8 cellular contexts compared by ENCODE assay signal in genomic region chr2:127702395-127703009, GRCh38. TPM values are rescaled to one million over a fixed set of nuclear protein-coding genes. Genes with fewer than 3 reads are reported as not detected.
DNase-seq lines count a peak whose midpoint lies in the region; ATAC-seq and TF ChIP-seq lines count a peak whose summit lies in the region.

No MANE protein-coding gene starts in this region.

- intact Hi-C loops in Caco-2 (cut with micrococcal nuclease; ENCODE audit: unreplicated experiment), result loop anchor here (2.0 to 5.0 kb wide), 2 partner anchors 156 to 175 kb away; partner anchors contain the start of genes IWS1 and POLR2D

- peaks cover 16% of the 10 kb centered on the region for H3K4me1 Mint-ChIP-seq in Caco-2 (ENCODE audit: low read depth, unreplicated experiment)
- H3K4me1 Mint-ChIP-seq in osteocyte (ENCODE audit: unreplicated experiment), result peaks cover 42% of the 10 kb centered on the region

- H3K4me3 Mint-ChIP-seq in Caco-2 (ENCODE audit: unreplicated experiment) (peak overlapping the region; percentile 98), osteocyte (ENCODE audit: unreplicated experiment) (peak overlapping the region; percentile 78)

- TF ChIP-seq CTCF in Caco-2 (IDR thresholded peaks at IDR 0.05; ENCODE audit: insufficient read depth in 1 of 2, low read depth in 1 of 2, low read length in 1 of 2, severe bottlenecking in 1 of 2, unreplicated experiment in 1 of 2) (no peak), epithelial cell of esophagus (IDR thresholded peaks at IDR 0.05; ENCODE audit: insufficient read depth, low read depth, low read length, missing control alignments) (no peak), osteocyte (IDR thresholded peaks at IDR 0.05) (no peak)

- no peaks in the 10 kb centered on the region for H3K9me3 ChIP-seq in Caco-2

- H3K27me3 Mint-ChIP-seq in Caco-2 (ENCODE audit: insufficient read depth, unreplicated experiment) (no peaks in the 10 kb centered on the region), osteocyte (ENCODE audit: unreplicated experiment) (no peaks in the 10 kb centered on the region)

- peak overlapping the region; percentile 51 for H3K4me3 ChIP-seq in Caco-2 (ENCODE audit: low read depth, low read length)
- H3K4me3 ChIP-seq in epithelial cell of esophagus (ENCODE audit: low read length), result peak overlapping the region; percentile 69

- H3K36me3 Mint-ChIP-seq in Caco-2 (ENCODE audit: insufficient read depth, unreplicated experiment), result peaks cover 67% of the 10 kb centered on the region
- peaks cover 22% of the 10 kb centered on the region for H3K36me3 Mint-ChIP-seq in osteocyte (ENCODE audit: unreplicated experiment)

- H3K27me3 ChIP-seq in Caco-2 (replicated peaks; ENCODE audit: control insufficient read depth, insufficient read depth, low read length), result no peaks in the 10 kb centered on the region

- TSS peak; percentile 72 for BruUV-seq in Caco-2 (replicated peaks; lab: Mats Ljungman, UMichigan)

- H3K36me3 ChIP-seq in Caco-2 (ENCODE audit: control insufficient read depth, insufficient read depth, low read length), result peaks cover 2% of the 10 kb centered on the region; the same call in 1 of the 2 replicates

- POLR2A ChIA-PET in Caco-2 (lab: Charles Lee), result interaction anchor here (0.6 to 2.7 kb wide), 4 partner anchors 9 to 409 kb away, joined by 3 to 27 read pairs (median 4); partner anchors contain the start of genes ERCC3 and IWS1

- ATAC-seq in GM18868 (IDR thresholded peaks at IDR 0.05; ENCODE audit: unreplicated experiment), result no peak

- no peak for DNase-seq in Caco-2
- DNase-seq in epithelial cell of esophagus (ENCODE audit: low read depth), result no peak
- no peak for DNase-seq in osteocyte (ENCODE audit: extremely low spot score, unreplicated experiment)
- no peak for DNase-seq in NCI-H524 (lab: John Stamatoyannopoulos, UW)
- DNase-seq in ureter (ENCODE audit: low spot score), result no peak
- no peak for DNase-seq in SIG-M5 treated with dmso at 0.1 percent for 504 hours (lab: John Stamatoyannopoulos, UW; ENCODE audit: unreplicated experiment)

- H3K9me3 Mint-ChIP-seq in Caco-2 (ENCODE audit: unreplicated experiment) (no peaks in the 10 kb centered on the region), osteocyte (ENCODE audit: unreplicated experiment) (no peaks in the 10 kb centered on the region)

- peaks cover 10% of the 10 kb centered on the region for H3K4me1 ChIP-seq in Caco-2

- CTCF ChIA-PET in Caco-2 (lab: Charles Lee), result interaction anchor here (1.5 kb wide), 1 partner anchor 111 kb away, joined by 5 read pairs; no protein-coding TSS in a partner anchor

- H3K27ac Mint-ChIP-seq in Caco-2 (ENCODE audit: unreplicated experiment), result peak overlapping the region; percentile 87
- H3K27ac Mint-ChIP-seq in osteocyte (ENCODE audit: unreplicated experiment), result peak overlapping the region; percentile 91

TF ChIP-seq in PFSK-1, 5 proteins besides CTCF, POLR2A, EP300 and RAD21:
- TF ChIP-seq POLR2AphosphoS5 (IDR thresholded peaks at IDR 0.05; ENCODE audit: low read depth, low read length) (no peak), TAF1 (IDR thresholded peaks at IDR 0.05; ENCODE audit: borderline replicate concordance, insufficient read depth, low read length) (peak; percentile 23; the same call in 1 of the 2 replicates), SIN3A (IDR thresholded peaks at IDR 0.05; ENCODE audit: borderline replicate concordance, insufficient read depth, low read length) (no peak)

RNA-seq across cellular contexts. Expression of gene SFT2D3, which starts 1.2 kb away (rescaled TPM):
- total RNA-seq in Caco-2 (2022) (12.0 and 12.2 TPM in 2 replicates), osteocyte (7.5 and 8.4 TPM in 2 replicates), ureter (7.3 TPM)
- not detected for polyA plus RNA-seq in PFSK-1 (2012; ENCODE audit: insufficient read length, low read depth)

RNA-seq across cellular contexts. Expression of gene LIMS2, which starts 27.2 kb away (rescaled TPM):
- total RNA-seq in Caco-2 (2022) (9.6 and 10.0 TPM in 2 replicates), osteocyte (49.3 and 51.0 TPM in 2 replicates), ureter (112 TPM)
- not detected for polyA plus RNA-seq in PFSK-1 (2012; ENCODE audit: insufficient read length, low read depth)

RNA-seq across cellular contexts. Expression of gene GPR17, which starts 56.5 kb away (rescaled TPM):
- total RNA-seq in Caco-2 (2022) (not detected in 2 replicates), osteocyte (not detected in 2 replicates), ureter (not detected)
- polyA plus RNA-seq in PFSK-1 (2012; ENCODE audit: insufficient read length, low read depth), result not detected
